11 cellular contexts compared by ENCODE assay signal in genomic region chr3:105791134-105791533, GRCh38.
DNase-seq lines count a peak whose midpoint lies in the region; ATAC-seq and TF ChIP-seq lines count a peak whose summit lies in the region.
"Had no signal": no experiment of that assay in that cellular context is flagged by ENCODE, and none has a peak within 500 bp of the region (broad histone marks: within the 10 kb centered on the region; RNA-seq: fewer than 3 reads in every experiment).

No MANE protein-coding gene starts in this region.

- H2BK15ac ChIP-seq in neuronal stem cell (ENCODE audit: low read length): no peak overlapping the region

- in situ Hi-C loops in astrocyte of the spinal cord (cut with HindIII; ENCODE audit: low sequenced_read_pairs): no loop called here

- no peak for TF ChIP-seq RAD21 in SK-N-SH (IDR thresholded peaks at IDR 0.05; ENCODE audit: low read length)

- no peaks in the 10 kb centered on the region for H3K79me1 ChIP-seq in neuronal stem cell (ENCODE audit: low read depth, low read length)

- H3K27ac ChIP-seq in SK-N-SH (ENCODE audit: low read depth in 2 of 2, low read length in 1 of 2) (peak overlapping the region in 1 of 2 experiments; percentile 42; a peak in 2 of 4 replicates), right atrium auricular region (peak overlapping the region; percentile 79 to 85), subcutaneous abdominal adipose tissue (ENCODE audit: low read depth, low read length) (peak overlapping the region; percentile 14), neuronal stem cell (replicated peaks; ENCODE audit: low read length) (no peak overlapping the region)
- H3K27ac ChIP-seq: 22Rv1 had no signal

- ATAC-seq in SK-N-SH treated with all-trans-retinoic acid at 6 μM for 48 hours (peak; percentile 34; the same call in 2 of the 3 replicates), HG03039 (IDR thresholded peaks at IDR 0.05; ENCODE audit: unreplicated experiment) (no peak)
- ATAC-seq: Panc1 had no signal

- H3K9me2 ChIP-seq in SK-N-SH: no peaks in the 10 kb centered on the region

- H2BK5ac ChIP-seq in neuronal stem cell (ENCODE audit: low read length): no peak overlapping the region

- no peak overlapping the region for H2AFZ ChIP-seq in SK-N-SH (ENCODE audit: low read depth)
- H2AFZ ChIP-seq in neuronal stem cell (ENCODE audit: low read length): no peak overlapping the region

- no peak overlapping the region for H3K14ac ChIP-seq in neuronal stem cell (ENCODE audit: low read length)

- H3K9ac ChIP-seq in SK-N-SH (no peak overlapping the region), subcutaneous abdominal adipose tissue (ENCODE audit: low read length in 5 of 5) (peak overlapping the region in 1 of 5 donors; percentile 32), neuronal stem cell (ENCODE audit: low read depth, low read length, poor library complexity) (no peak overlapping the region)

- DNase-seq in SK-N-SH: no peak
- DNase-seq in astrocyte of the spinal cord (ENCODE audit: low read depth, low spot score): peak; percentile 77
- no peak for DNase-seq in right atrium auricular region (ENCODE audit: low spot score)
- no peak for DNase-seq in neuronal stem cell (ENCODE audit: low spot score)
- no peak for DNase-seq in cerebellar nuclear complex (lab: John Stamatoyannopoulos, UW)
- DNase-seq: MG63 had no signal

- H3K4me1 ChIP-seq in SK-N-SH (ENCODE audit: control insufficient read depth in 1 of 2, insufficient read depth in 2 of 2, low read depth in 1 of 2, low read length in 1 of 2) (peaks cover 14 to 24% of the 10 kb centered on the region in 2 experiments; a peak in 3 of 4 replicates), right atrium auricular region (peaks cover 0 to 64% of the 10 kb centered on the region in 2 donors), subcutaneous abdominal adipose tissue (ENCODE audit: control insufficient read depth in 5 of 5, insufficient read depth in 5 of 5, low read length in 5 of 5) (peaks cover 5 to 28% (median 15%) of the 10 kb centered on the region in 5 donors), neuronal stem cell (ENCODE audit: control insufficient read depth in 2 of 2, insufficient read depth in 1 of 2, low read depth in 1 of 2, low read length in 2 of 2) (peaks cover 0 to 5% of the 10 kb centered on the region in 2 donors)

- H3K36me3 ChIP-seq in SK-N-SH (replicated peaks in 1 of 2; ENCODE audit: control insufficient read depth in 1 of 2, insufficient read depth in 2 of 2, low read length in 1 of 2) (no peaks in the 10 kb centered on the region), right atrium auricular region (no peaks in the 10 kb centered on the region), subcutaneous abdominal adipose tissue (ENCODE audit: control insufficient read depth in 5 of 5, insufficient read depth in 5 of 5, low read length in 5 of 5) (no peaks in the 10 kb centered on the region), neuronal stem cell (replicated peaks in 1 of 2; ENCODE audit: control insufficient read depth in 2 of 2, insufficient read depth in 2 of 2, low read length in 2 of 2) (no peaks in the 10 kb centered on the region)
- H3K36me3 ChIP-seq: MG63 had no signal

- POLR2A ChIA-PET in SK-N-SH (lab: Yijun Ruan, JAX): no interaction called here

- H3K27me3 ChIP-seq in SK-N-SH (ENCODE audit: insufficient read depth): no peaks in the 10 kb centered on the region
- H3K27me3 ChIP-seq in right atrium auricular region: no peaks in the 10 kb centered on the region
- no peaks in the 10 kb centered on the region for H3K27me3 ChIP-seq in subcutaneous abdominal adipose tissue (ENCODE audit: control insufficient read depth in 5 of 5, insufficient read depth in 4 of 5, low read length in 5 of 5)
- no peaks in the 10 kb centered on the region for H3K27me3 ChIP-seq in neuronal stem cell (ENCODE audit: control insufficient read depth in 3 of 3, insufficient read depth in 3 of 3, low read depth in 1 of 3, low read length in 3 of 3)
- H3K27me3 ChIP-seq: MG63 had no signal

- no peak overlapping the region for H2BK120ac ChIP-seq in neuronal stem cell (ENCODE audit: low read depth, low read length)

- no peak overlapping the region for H3K4ac ChIP-seq in neuronal stem cell (ENCODE audit: low read length)

- H4K20me1 ChIP-seq in SK-N-SH (ENCODE audit: insufficient read depth): peaks cover 3% of the 10 kb centered on the region; the same call in 1 of the 2 replicates

- no peak overlapping the region for H3K4me3 ChIP-seq in SK-N-SH (ENCODE audit: low read depth in 2 of 2, low read length in 1 of 2)
- H3K4me3 ChIP-seq in astrocyte of the spinal cord (ENCODE audit: low read depth, low read length): no peak overlapping the region
- no peak overlapping the region for H3K4me3 ChIP-seq in right atrium auricular region
- no peak overlapping the region for H3K4me3 ChIP-seq in subcutaneous abdominal adipose tissue (ENCODE audit: low read depth in 1 of 5, low read length in 5 of 5)
- H3K4me3 ChIP-seq in neuronal stem cell (ENCODE audit: low read length in 2 of 2): no peak overlapping the region
- H3K4me3 ChIP-seq: MG63 had no signal

- no peak overlapping the region for H2AK5ac ChIP-seq in neuronal stem cell (ENCODE audit: low read depth, low read length)

- H3K18ac ChIP-seq in neuronal stem cell (ENCODE audit: low read length): no peak overlapping the region

- no peak overlapping the region for H4K8ac ChIP-seq in neuronal stem cell (ENCODE audit: low read depth, low read length)

- no peak for TF ChIP-seq CTCF in SK-N-SH (IDR thresholded peaks at IDR 0.05)
- TF ChIP-seq CTCF in astrocyte of the spinal cord (IDR thresholded peaks at IDR 0.05; ENCODE audit: low read depth, low read length): no peak
- TF ChIP-seq CTCF in right atrium auricular region (IDR thresholded peaks at IDR 0.05): no peak

- H4K91ac ChIP-seq in neuronal stem cell (ENCODE audit: low read depth, low read length, poor library complexity): no peak overlapping the region

- 63% methylated on average over 4 of the region's 4 CpGs for WGBS in SK-N-SH (ENCODE audit: low lambda C conversion rate)
- WGBS in neuronal stem cell (ENCODE audit: extremely low coverage in 2 of 2, insufficient read length in 2 of 2, insufficient replicate concordance in 1 of 2), 2 donors: no CpG with 5 or more reads among the region's 4 CpGs

- peaks cover 91% of the 10 kb centered on the region for H3K79me2 ChIP-seq in SK-N-SH (ENCODE audit: insufficient read depth)

- H3K9me3 ChIP-seq in SK-N-SH (no peaks in the 10 kb centered on the region), right atrium auricular region (no peaks in the 10 kb centered on the region), subcutaneous abdominal adipose tissue (ENCODE audit: control insufficient read depth in 5 of 5, low read length in 5 of 5) (no peaks in the 10 kb centered on the region), neuronal stem cell (replicated peaks in 1 of 2; ENCODE audit: control insufficient read depth in 2 of 2, insufficient read depth in 1 of 2, low read depth in 1 of 2, low read length in 2 of 2) (no peaks in the 10 kb centered on the region)
- H3K9me3 ChIP-seq: MG63 had no signal

- CTCF ChIA-PET in SK-N-SH (lab: Yijun Ruan, JAX): no interaction called here

- no peak overlapping the region for H3K4me2 ChIP-seq in SK-N-SH
- no peak overlapping the region for H3K4me2 ChIP-seq in neuronal stem cell (ENCODE audit: insufficient read depth, low read length, poor library complexity, severe bottlenecking)

- TF ChIP-seq EP300 in SK-N-SH (IDR thresholded peaks at IDR 0.05; ENCODE audit: borderline replicate concordance in 1 of 2, low read depth in 1 of 2, low read length in 1 of 2): no peak

- peaks cover 11% of the 10 kb centered on the region for H3F3A ChIP-seq in SK-N-SH (replicated peaks; ENCODE audit: insufficient read depth)

- H2BK12ac ChIP-seq in neuronal stem cell (ENCODE audit: low read length): no peak overlapping the region

- no peak overlapping the region for H3K23ac ChIP-seq in neuronal stem cell (ENCODE audit: low read depth, low read length, poor library complexity)

TF ChIP-seq in SK-N-SH treated with all-trans-retinoic acid at 6 μM for 48 hours, 23 proteins besides CTCF, POLR2A, EP300 and RAD21 (continues in another document):
- no peak for TF ChIP-seq ZNF70 (CRISPR knock-in tag; IDR thresholded peaks at IDR 0.05)
- no peak for TF ChIP-seq RARB (CRISPR knock-in tag; IDR thresholded peaks at IDR 0.05)
- TF ChIP-seq ZNF565 (CRISPR knock-in tag; conservative IDR thresholded peaks at IDR 0.05; ENCODE audit: low read depth): no peak
- TF ChIP-seq ZFP30 (CRISPR knock-in tag; IDR thresholded peaks at IDR 0.05): no peak
- no peak for TF ChIP-seq CSRNP3 (CRISPR knock-in tag; IDR thresholded peaks at IDR 0.05)
- no peak for TF ChIP-seq TCF4 (CRISPR knock-in tag; IDR thresholded peaks at IDR 0.05; ENCODE audit: borderline replicate concordance)

TF ChIP-seq in SK-N-SH, 30 proteins besides CTCF, POLR2A, EP300 and RAD21 (continues in another document):
- TF ChIP-seq REST (IDR thresholded peaks at IDR 0.05; ENCODE audit: low read depth, low read length) (no peak), MEF2A (IDR thresholded peaks at IDR 0.05; ENCODE audit: borderline replicate concordance, low read depth) (no peak), GATA2 (CRISPR knock-in tag; IDR thresholded peaks at IDR 0.05) (no peak), MXI1 (IDR thresholded peaks at IDR 0.05; ENCODE audit: low read depth, low read length) (no peak)
